In genomic region chr6:122609881-122610689, GRCh38 we compare ENCODE assay signal across 1 cellular context.
TF ChIP-seq lines count a peak whose summit lies in the region.

Gene PKIB (plus strand): TSS chr6:122610405. CDS start chr6:122717795, 107,390 bp downstream.

TF ChIP-seq in HepG2, 621 proteins besides CTCF, POLR2A, EP300 and RAD21 (continued from another document and continues in another):
- TF ChIP-seq NFAT5 (CRISPR knock-in tag; IDR thresholded peaks at IDR 0.05) (peak; percentile 39; the same call in 1 of the 2 replicates), ZSCAN31 (CRISPR knock-in tag; IDR thresholded peaks at IDR 0.05; ENCODE audit: low read depth) (peak; percentile 80), TEAD2 (CRISPR knock-in tag; IDR thresholded peaks at IDR 0.05) (no peak), NCOA2 (CRISPR knock-in tag; IDR thresholded peaks at IDR 0.05) (no peak), ARNTL (CRISPR knock-in tag; IDR thresholded peaks at IDR 0.05) (peak; percentile 61; the same call in 1 of the 2 replicates), CREB1 (IDR thresholded peaks at IDR 0.05) (peak; percentile 78), CREB1 (CRISPR knock-in tag; IDR thresholded peaks at IDR 0.05) (no peak), IKZF5 (CRISPR knock-in tag; IDR thresholded peaks at IDR 0.05) (no peak), RFX1 (IDR thresholded peaks at IDR 0.05) (no peak), GATA4 (IDR thresholded peaks at IDR 0.05; ENCODE audit: borderline replicate concordance, low read depth) (peak; percentile 41; the same call in 1 of the 2 replicates), THAP11 (CRISPR knock-in tag; IDR thresholded peaks at IDR 0.05) (no peak), ZHX1 (CRISPR knock-in tag; IDR thresholded peaks at IDR 0.05; ENCODE audit: low read depth) (0 out of 2 replicates have a peak, but pooled peaks have one; percentile 44), KDM1A (CRISPR knock-in tag; IDR thresholded peaks at IDR 0.05) (no peak), MTA3 (CRISPR knock-in tag; IDR thresholded peaks at IDR 0.05) (no peak), SP5 (CRISPR knock-in tag; IDR thresholded peaks at IDR 0.05; ENCODE audit: borderline replicate concordance, low read depth) (peak; percentile 72), YY1 (IDR thresholded peaks at IDR 0.05; ENCODE audit: insufficient read depth, insufficient replicate concordance, low read depth, low read length) (no peak), SIN3A (IDR thresholded peaks at IDR 0.05; ENCODE audit: borderline replicate concordance, low read depth, low read length) (no peak), SP4 (CRISPR knock-in tag; IDR thresholded peaks at IDR 0.05) (peak; percentile 75), ZNF761 (CRISPR knock-in tag; conservative IDR thresholded peaks at IDR 0.05) (no peak), ZNF552 (CRISPR knock-in tag; IDR thresholded peaks at IDR 0.05; ENCODE audit: borderline replicate concordance) (no peak), HNF4G (IDR thresholded peaks at IDR 0.05; ENCODE audit: borderline replicate concordance, low read depth, low read length) (no peak), HNF4G (CRISPR knock-in tag; IDR thresholded peaks at IDR 0.05; ENCODE audit: borderline replicate concordance, low read depth) (no peak), ZNF674 (CRISPR knock-in tag; IDR thresholded peaks at IDR 0.05; ENCODE audit: low read depth) (no peak), GATAD2A (CRISPR knock-in tag; IDR thresholded peaks at IDR 0.05) (no peak), ARID5B (CRISPR knock-in tag; IDR thresholded peaks at IDR 0.05) (peak; percentile 55), ETV6 (CRISPR knock-in tag; conservative IDR thresholded peaks at IDR 0.05) (0 out of 2 replicates have a peak, but pooled peaks have one; percentile 56), ZNF713 (CRISPR knock-in tag; IDR thresholded peaks at IDR 0.05) (no peak), NR2F6 (IDR thresholded peaks at IDR 0.05) (no peak), NR2F6 (CRISPR knock-in tag; IDR thresholded peaks at IDR 0.05) (0 out of 2 replicates have a peak, but pooled peaks have one; percentile 6), XRCC5 (optimal IDR thresholded peaks at IDR 0.05; ENCODE audit: low read length) (peak; percentile 75), TCF7L2 (IDR thresholded peaks at IDR 0.05; ENCODE audit: low read depth, low read length) (no peak)
- TF ChIP-seq, protein P1, sequence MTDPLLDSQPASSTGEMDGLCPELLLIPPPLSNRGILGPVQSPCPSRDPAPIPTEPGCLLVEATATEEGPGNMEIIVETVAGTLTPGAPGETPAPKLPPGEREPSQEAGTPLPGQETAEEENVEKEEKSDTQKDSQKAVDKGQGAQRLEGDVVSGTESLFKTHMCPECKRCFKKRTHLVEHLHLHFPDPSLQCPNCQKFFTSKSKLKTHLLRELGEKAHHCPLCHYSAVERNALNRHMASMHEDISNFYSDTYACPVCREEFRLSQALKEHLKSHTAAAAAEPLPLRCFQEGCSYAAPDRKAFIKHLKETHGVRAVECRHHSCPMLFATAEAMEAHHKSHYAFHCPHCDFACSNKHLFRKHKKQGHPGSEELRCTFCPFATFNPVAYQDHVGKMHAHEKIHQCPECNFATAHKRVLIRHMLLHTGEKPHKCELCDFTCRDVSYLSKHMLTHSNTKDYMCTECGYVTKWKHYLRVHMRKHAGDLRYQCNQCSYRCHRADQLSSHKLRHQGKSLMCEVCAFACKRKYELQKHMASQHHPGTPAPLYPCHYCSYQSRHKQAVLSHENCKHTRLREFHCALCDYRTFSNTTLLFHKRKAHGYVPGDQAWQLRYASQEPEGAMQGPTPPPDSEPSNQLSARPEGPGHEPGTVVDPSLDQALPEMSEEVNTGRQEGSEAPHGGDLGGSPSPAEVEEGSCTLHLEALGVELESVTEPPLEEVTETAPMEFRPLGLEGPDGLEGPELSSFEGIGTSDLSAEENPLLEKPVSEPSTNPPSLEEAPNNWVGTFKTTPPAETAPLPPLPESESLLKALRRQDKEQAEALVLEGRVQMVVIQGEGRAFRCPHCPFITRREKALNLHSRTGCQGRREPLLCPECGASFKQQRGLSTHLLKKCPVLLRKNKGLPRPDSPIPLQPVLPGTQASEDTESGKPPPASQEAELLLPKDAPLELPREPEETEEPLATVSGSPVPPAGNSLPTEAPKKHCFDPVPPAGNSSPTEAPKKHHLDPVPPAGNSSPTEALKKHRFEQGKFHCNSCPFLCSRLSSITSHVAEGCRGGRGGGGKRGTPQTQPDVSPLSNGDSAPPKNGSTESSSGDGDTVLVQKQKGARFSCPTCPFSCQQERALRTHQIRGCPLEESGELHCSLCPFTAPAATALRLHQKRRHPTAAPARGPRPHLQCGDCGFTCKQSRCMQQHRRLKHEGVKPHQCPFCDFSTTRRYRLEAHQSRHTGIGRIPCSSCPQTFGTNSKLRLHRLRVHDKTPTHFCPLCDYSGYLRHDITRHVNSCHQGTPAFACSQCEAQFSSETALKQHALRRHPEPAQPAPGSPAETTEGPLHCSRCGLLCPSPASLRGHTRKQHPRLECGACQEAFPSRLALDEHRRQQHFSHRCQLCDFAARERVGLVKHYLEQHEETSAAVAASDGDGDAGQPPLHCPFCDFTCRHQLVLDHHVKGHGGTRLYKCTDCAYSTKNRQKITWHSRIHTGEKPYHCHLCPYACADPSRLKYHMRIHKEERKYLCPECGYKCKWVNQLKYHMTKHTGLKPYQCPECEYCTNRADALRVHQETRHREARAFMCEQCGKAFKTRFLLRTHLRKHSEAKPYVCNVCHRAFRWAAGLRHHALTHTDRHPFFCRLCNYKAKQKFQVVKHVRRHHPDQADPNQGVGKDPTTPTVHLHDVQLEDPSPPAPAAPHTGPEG (CRISPR knock-in tag; IDR thresholded peaks at IDR 0.05) = no peak
- TF ChIP-seq, protein P2, sequence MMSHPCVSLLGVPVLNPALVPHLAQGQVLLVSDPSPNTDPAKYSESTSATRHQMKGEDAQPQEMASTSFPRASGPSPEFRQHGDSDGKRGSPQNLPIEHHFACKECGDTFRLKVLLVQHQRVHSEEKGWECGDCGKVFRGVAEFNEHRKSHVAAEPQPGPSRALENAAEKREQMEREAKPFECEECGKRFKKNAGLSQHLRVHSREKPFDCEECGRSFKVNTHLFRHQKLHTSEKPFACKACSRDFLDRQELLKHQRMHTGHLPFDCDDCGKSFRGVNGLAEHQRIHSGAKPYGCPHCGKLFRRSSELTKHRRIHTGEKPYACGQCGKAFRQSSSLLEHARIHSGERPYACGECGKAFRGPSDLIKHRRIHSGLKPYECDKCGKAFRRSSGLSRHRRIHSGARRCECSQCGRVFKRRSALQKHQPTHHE (CRISPR knock-in tag; IDR thresholded peaks at IDR 0.05; ENCODE audit: borderline replicate concordance) = peak; percentile 63; the same call in 1 of the 2 replicates
- TF ChIP-seq, protein P3, sequence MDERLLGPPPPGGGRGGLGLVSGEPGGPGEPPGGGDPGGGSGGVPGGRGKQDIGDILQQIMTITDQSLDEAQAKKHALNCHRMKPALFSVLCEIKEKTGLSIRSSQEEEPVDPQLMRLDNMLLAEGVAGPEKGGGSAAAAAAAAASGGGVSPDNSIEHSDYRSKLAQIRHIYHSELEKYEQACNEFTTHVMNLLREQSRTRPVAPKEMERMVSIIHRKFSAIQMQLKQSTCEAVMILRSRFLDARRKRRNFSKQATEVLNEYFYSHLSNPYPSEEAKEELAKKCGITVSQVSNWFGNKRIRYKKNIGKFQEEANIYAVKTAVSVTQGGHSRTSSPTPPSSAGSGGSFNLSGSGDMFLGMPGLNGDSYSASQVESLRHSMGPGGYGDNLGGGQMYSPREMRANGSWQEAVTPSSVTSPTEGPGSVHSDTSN (CRISPR knock-in tag; IDR thresholded peaks at IDR 0.05) = no peak
- TF ChIP-seq, protein P4, sequence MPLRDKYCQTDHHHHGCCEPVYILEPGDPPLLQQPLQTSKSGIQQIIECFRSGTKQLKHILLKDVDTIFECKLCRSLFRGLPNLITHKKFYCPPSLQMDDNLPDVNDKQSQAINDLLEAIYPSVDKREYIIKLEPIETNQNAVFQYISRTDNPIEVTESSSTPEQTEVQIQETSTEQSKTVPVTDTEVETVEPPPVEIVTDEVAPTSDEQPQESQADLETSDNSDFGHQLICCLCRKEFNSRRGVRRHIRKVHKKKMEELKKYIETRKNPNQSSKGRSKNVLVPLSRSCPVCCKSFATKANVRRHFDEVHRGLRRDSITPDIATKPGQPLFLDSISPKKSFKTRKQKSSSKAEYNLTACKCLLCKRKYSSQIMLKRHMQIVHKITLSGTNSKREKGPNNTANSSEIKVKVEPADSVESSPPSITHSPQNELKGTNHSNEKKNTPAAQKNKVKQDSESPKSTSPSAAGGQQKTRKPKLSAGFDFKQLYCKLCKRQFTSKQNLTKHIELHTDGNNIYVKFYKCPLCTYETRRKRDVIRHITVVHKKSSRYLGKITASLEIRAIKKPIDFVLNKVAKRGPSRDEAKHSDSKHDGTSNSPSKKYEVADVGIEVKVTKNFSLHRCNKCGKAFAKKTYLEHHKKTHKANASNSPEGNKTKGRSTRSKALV (CRISPR knock-in tag; IDR thresholded peaks at IDR 0.05) = peak; percentile 98
